ENCODE assay signal across 18 cellular contexts in genomic region chr17:37718383-37719048, GRCh38. TPM values are rescaled to one million over a fixed set of nuclear protein-coding genes. Genes with fewer than 3 reads are reported as not detected.
"Had no signal": no experiment of that assay in that cellular context is flagged by ENCODE, and none has a peak within 500 bp of the region (broad histone marks: within the 10 kb centered on the region; RNA-seq: fewer than 3 reads in every experiment).

No MANE protein-coding gene starts in this region.

- H3K4me3 Mint-ChIP-seq: activated B cell treated with CpG ODN at 0.5 μM for 24 hours; activated CD4-positive, alpha-beta T cell treated with anti-CD3 and anti-CD28 coated beads, Interleukin-2, amount 10 ng/mL, durations not matched to agents 7 days and 5 days; brain; central memory CD8-positive, alpha-beta T cell; dendritic cell treated with granulocyte-macrophage colony-stimulating factor and Interleukin-4, amounts not matched to agents 40 ng/mL and 50 ng/mL, for 4 days; memory B cell; nephron; T-helper 1 cell treated with Interleukin-12 subunit alpha and Interleukin-12 subunit beta and Interleukin-4 antibody, amounts not matched to agents 30 μg/mL and 1 μg/mL, for 36 hours had no signal

- H3K27ac Mint-ChIP-seq: activated B cell treated with CpG ODN at 0.5 μM for 24 hours; activated CD4-positive, alpha-beta T cell treated with anti-CD3 and anti-CD28 coated beads, Interleukin-2, amount 10 ng/mL, durations not matched to agents 7 days and 5 days; activated T-helper 2 cell treated with anti-CD3 and anti-CD28 coated beads, Interferon-gamma antibody, Interleukin-2, Interleukin-4, amounts not matched to agents 10 μg/mL and 5 μg/mL and 100 μg/mL, durations not matched to agents 14 hours and 24 hours and 36 hours; dendritic cell treated with granulocyte-macrophage colony-stimulating factor and Interleukin-4, amounts not matched to agents 40 ng/mL and 50 ng/mL, for 4 days; memory B cell; T-helper 1 cell treated with Interleukin-12 subunit alpha and Interleukin-12 subunit beta and Interleukin-4 antibody, amounts not matched to agents 30 μg/mL and 1 μg/mL, for 36 hours had no signal

- H3K4me1 ChIP-seq: adrenal gland had no signal

- H3K27ac ChIP-seq: adrenal gland, esophagus muscularis mucosa, tibial nerve had no signal

- H3K27me3 ChIP-seq: adrenal gland had no signal

- H3K9me3 ChIP-seq: adrenal gland, esophagus muscularis mucosa, tibial nerve had no signal

- DNase-seq: activated B cell treated with CpG ODN at 0.5 μM for 24 hours; activated CD4-positive, alpha-beta T cell treated with anti-CD3 and anti-CD28 coated beads, Interleukin-2, amount 10 ng/mL, durations not matched to agents 7 days and 5 days; activated naive CD4-positive, alpha-beta T cell treated with anti-CD3 and anti-CD28 coated beads, Interleukin-2, amount 50 U/mL, for 16 hours; activated T-cell treated with anti-CD3 and anti-CD28 coated beads for 4 hours; adrenal gland; occipital lobe; stimulated activated CD4-positive, alpha-beta T cell treated with anti-CD3 and anti-CD28 coated beads, Interleukin-15, amount 100 ng/mL, for 24 hours; stimulated activated CD4-positive, alpha-beta T cell treated with anti-CD3 and anti-CD28 coated beads, Interleukin-4, amount 100 ng/mL, for 4 hours had no signal

- H3K4me1 Mint-ChIP-seq: central memory CD8-positive, alpha-beta T cell; memory B cell had no signal

- H3K9me3 Mint-ChIP-seq: activated B cell treated with CpG ODN at 0.5 μM for 24 hours; activated CD4-positive, alpha-beta T cell treated with anti-CD3 and anti-CD28 coated beads, Interleukin-2, amount 10 ng/mL, durations not matched to agents 7 days and 5 days; activated T-helper 2 cell treated with anti-CD3 and anti-CD28 coated beads, Interferon-gamma antibody, Interleukin-2, Interleukin-4, amounts not matched to agents 10 μg/mL and 5 μg/mL and 100 μg/mL, durations not matched to agents 14 hours and 24 hours and 36 hours; brain; central memory CD8-positive, alpha-beta T cell; dendritic cell treated with granulocyte-macrophage colony-stimulating factor and Interleukin-4, amounts not matched to agents 40 ng/mL and 50 ng/mL, for 4 days; memory B cell; nephron; T-helper 1 cell treated with Interleukin-12 subunit alpha and Interleukin-12 subunit beta and Interleukin-4 antibody, amounts not matched to agents 30 μg/mL and 1 μg/mL, for 36 hours had no signal

- H3K4me3 ChIP-seq: adrenal gland, esophagus muscularis mucosa, tibial nerve had no signal

- H3K36me3 ChIP-seq: adrenal gland, esophagus muscularis mucosa, tibial nerve had no signal

- H3K36me3 Mint-ChIP-seq: brain, memory B cell had no signal

RNA-seq across cellular contexts. Expression of gene HNF1B, which starts 26.3 kb away (rescaled TPM):
- total RNA-seq: esophagus muscularis mucosa, fibroblast of villous mesenchyme, occipital lobe, tibial nerve had no signal
